11 cellular contexts compared by ENCODE assay signal in the genomic region with DNA sequence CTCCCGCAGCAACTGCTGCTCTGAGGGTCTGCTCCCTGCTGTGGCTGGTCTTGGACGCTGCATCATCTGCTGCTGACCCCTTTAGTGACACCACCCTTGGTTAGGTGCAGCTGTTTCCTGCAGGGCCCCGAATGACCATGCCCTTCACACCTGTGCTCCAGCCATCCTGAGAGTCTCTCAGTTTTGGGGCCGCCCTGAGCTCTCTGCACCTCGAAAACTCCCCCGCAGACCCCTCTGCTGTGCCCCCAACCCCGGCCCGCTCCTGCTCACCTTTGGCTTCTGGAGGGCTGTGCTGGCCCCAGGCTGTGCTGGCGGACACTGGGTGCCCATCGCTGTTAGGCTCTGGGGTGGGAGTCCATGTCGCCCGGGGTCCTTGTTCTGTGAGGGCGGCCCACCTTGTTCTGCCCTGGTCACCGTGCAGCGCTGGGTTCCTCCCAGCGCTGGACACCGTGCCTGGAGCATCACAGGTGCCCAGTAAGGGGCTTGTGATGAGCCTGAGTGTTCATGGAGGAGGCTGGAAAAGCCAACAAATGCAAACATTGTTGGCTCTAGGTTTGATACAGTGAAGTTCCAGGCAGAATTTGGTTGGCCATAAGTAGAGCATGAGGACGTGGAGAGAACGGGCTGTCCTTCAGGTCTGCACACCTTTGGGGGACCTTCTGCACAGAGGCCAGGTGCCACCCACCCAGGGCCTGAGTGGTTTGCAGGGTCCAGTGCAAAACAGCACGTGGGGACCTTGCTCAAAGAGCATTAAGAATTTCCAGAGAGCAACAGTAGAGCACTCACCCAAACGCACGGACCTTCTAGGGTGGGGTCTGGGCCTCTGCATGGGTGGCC. TPM values are rescaled to one million over a fixed set of nuclear protein-coding genes. Genes with fewer than 3 reads are reported as not detected.
DNase-seq lines count a peak whose midpoint lies in the region; ATAC-seq and TF ChIP-seq lines count a peak whose summit lies in the region.
"Had no signal": no experiment of that assay in that cellular context is flagged by ENCODE, and none has a peak within 500 bp of the region (broad histone marks: within the 10 kb centered on the region; RNA-seq: fewer than 3 reads in every experiment).

No MANE protein-coding gene starts in this region.

- H3K4me1 ChIP-seq in spleen: peaks cover 0 to 50% (median 13%) of the 10 kb centered on the region in 6 donors

- H3K27me3 Mint-ChIP-seq in activated T-cell treated with anti-CD3 and anti-CD28 coated beads, Interleukin-2, amount 50 U/mL, for 4 hours (ENCODE audit: low read depth): no peaks in the 10 kb centered on the region

- H3K36me3 ChIP-seq in spleen: peaks cover 0 to 37% (median 5%) of the 10 kb centered on the region in 6 donors

- H3K4me1 Mint-ChIP-seq in activated T-cell treated with anti-CD3 and anti-CD28 coated beads, Interleukin-2, amount 50 U/mL, for 4 hours (ENCODE audit: low read depth): peaks cover 13% of the 10 kb centered on the region

- WGBS in spleen, 5 donors: 73 to 83% (median 75%) methylated on average over 16 to 22 of the region's 22 CpGs

- no peaks in the 10 kb centered on the region for H3K9me3 ChIP-seq in spleen
- H3K9me3 ChIP-seq: Caco-2 had no signal

- no peak overlapping the region for H3K4me3 ChIP-seq in spleen

- intact Hi-C loops in left colon (cut with DNase I, micrococcal nuclease): loop anchor here in 1 of 2 donors (10.0 kb wide), 1 partner anchor 140 kb away; the partner anchor contains the start of gene MGLL
- intact Hi-C loops in spleen (cut with DNase I; ENCODE audit: low total_unique reads): no loop called here

- H3K9me3 Mint-ChIP-seq in activated T-cell treated with anti-CD3 and anti-CD28 coated beads, Interleukin-2, amount 50 U/mL, for 4 hours: no peaks in the 10 kb centered on the region

- TF ChIP-seq CTCF in spleen (IDR thresholded peaks at IDR 0.05 in 8 of 11, conservative IDR thresholded peaks at IDR 0.05 in 3 of 11): no peak

- peak; percentile 15 for DNase-seq in activated T-cell treated with anti-CD3 and anti-CD28 coated beads, Interleukin-2, amount 50 U/mL, for 1 hour
- no peak for DNase-seq in activated T-cell treated with anti-CD3 and anti-CD28 coated beads, Interleukin-2, amount 50 U/mL, for 4 hours
- DNase-seq in RPMI8226 (peak; percentile 20), left colon (peak; percentile 1 to 22), spleen (peak; percentile 74), SKM-1 (lab: John Stamatoyannopoulos, UW; ENCODE audit: unreplicated experiment) (no peak), GM19240 (ENCODE audit: insufficient read length, low spot score) (no peak), LoVo (ENCODE audit: low spot score) (no peak)
- DNase-seq: activated T-cell treated with anti-CD3 and anti-CD28 coated beads, Interleukin-2, amount 50 U/mL, for 48 hours; NCI-H1048 had no signal

- H3K27ac ChIP-seq in spleen: peak overlapping the region in 1 of 8 donors; percentile 96

- no peaks in the 10 kb centered on the region for H3K27me3 ChIP-seq in spleen (replicated peaks in 1 of 7)

- H3K36me3 Mint-ChIP-seq in activated T-cell treated with anti-CD3 and anti-CD28 coated beads, Interleukin-2, amount 50 U/mL, for 4 hours (ENCODE audit: insufficient read depth): no peaks in the 10 kb centered on the region

- no peak for ATAC-seq in activated T-cell treated with anti-CD3 and anti-CD28 coated beads, Interleukin-2, amount 50 U/mL, for 4 hours
- peak; percentile 34 for ATAC-seq in left colon

- TF ChIP-seq POLR2A in spleen (IDR thresholded peaks at IDR 0.05): no peak

- H3K4me3 Mint-ChIP-seq in activated T-cell treated with anti-CD3 and anti-CD28 coated beads, Interleukin-2, amount 50 U/mL, for 4 hours: no peak overlapping the region

RNA-seq across cellular contexts. Expression of gene ABTB1, which starts 12.3 kb away (rescaled TPM):
- total RNA-seq in activated T-cell treated with anti-CD3 and anti-CD28 coated beads, Interleukin-2, amount 50 U/mL, for 4 hours: 1 to 10 TPM; 4.7 to 8.8 (median 6.1) TPM
- 10 to 100 TPM; 15.2 to 28.6 TPM for total RNA-seq in left colon
- 100 to 1,000 TPM in 6 of 7 donors, 10 to 100 TPM in 1; 91.9 to 172 (median 152) TPM for total RNA-seq in spleen
- polyA plus RNA-seq in spleen: 100 to 1,000 TPM in 2 of 3 donors, 10 to 100 TPM in 1; 57.9 to 156 (median 138) TPM

RNA-seq across cellular contexts. Expression of gene PODXL2, which starts 56.1 kb away (rescaled TPM):
- total RNA-seq in activated T-cell treated with anti-CD3 and anti-CD28 coated beads, Interleukin-2, amount 50 U/mL, for 4 hours: 1 to 10 TPM; 3.4 to 5.9 (median 4.3) TPM
- total RNA-seq in left colon (10 to 100 TPM; 12.6 to 20.8 TPM), spleen (1 to 10 TPM in 6 of 7 donors, under 1 TPM in 1; 0.77 to 3.1 (median 2.5) TPM)
- polyA plus RNA-seq in spleen: 1 to 10 TPM in 2 of 3 donors, under 1 TPM in 1; 0.87 to 2.7 (median 1.4) TPM

Comparison
In these comparisons a context has a peak if more than half of its experiments do, and no peak if none do; other contexts are left out.
1. DNase-seq: peak in activated T-cell treated with anti-CD3 and anti-CD28 coated beads, Interleukin-2, amount 50 U/mL, for 1 hour (single experiment), RPMI8226 (single experiment), left colon (2 of 2) and spleen (single experiment); none in activated T-cell treated with anti-CD3 and anti-CD28 coated beads, Interleukin-2, amount 50 U/mL, for 4 hours (single experiment), SKM-1 (single experiment), GM19240 (single experiment) and LoVo (single experiment).